Comparison of ENCODE assay signal across 1 cellular context in genomic region chr4:8128096-8128856, GRCh38.
TF ChIP-seq lines count a peak whose summit lies in the region.

No MANE protein-coding gene starts in this region.

TF ChIP-seq in GM23338, 12 proteins besides CTCF, POLR2A, EP300 and RAD21 (continued from another document):
- TF ChIP-seq REST (IDR thresholded peaks at IDR 0.05; ENCODE audit: unreplicated experiment) = no peak
- no peak for TF ChIP-seq EZH2phosphoT487 (IDR thresholded peaks at IDR 0.05; ENCODE audit: unreplicated experiment)
- no peak for TF ChIP-seq EZH2 (IDR thresholded peaks at IDR 0.05; ENCODE audit: low read depth, unreplicated experiment)
